ENCODE assay signal across 17 cellular contexts in the genomic region with DNA sequence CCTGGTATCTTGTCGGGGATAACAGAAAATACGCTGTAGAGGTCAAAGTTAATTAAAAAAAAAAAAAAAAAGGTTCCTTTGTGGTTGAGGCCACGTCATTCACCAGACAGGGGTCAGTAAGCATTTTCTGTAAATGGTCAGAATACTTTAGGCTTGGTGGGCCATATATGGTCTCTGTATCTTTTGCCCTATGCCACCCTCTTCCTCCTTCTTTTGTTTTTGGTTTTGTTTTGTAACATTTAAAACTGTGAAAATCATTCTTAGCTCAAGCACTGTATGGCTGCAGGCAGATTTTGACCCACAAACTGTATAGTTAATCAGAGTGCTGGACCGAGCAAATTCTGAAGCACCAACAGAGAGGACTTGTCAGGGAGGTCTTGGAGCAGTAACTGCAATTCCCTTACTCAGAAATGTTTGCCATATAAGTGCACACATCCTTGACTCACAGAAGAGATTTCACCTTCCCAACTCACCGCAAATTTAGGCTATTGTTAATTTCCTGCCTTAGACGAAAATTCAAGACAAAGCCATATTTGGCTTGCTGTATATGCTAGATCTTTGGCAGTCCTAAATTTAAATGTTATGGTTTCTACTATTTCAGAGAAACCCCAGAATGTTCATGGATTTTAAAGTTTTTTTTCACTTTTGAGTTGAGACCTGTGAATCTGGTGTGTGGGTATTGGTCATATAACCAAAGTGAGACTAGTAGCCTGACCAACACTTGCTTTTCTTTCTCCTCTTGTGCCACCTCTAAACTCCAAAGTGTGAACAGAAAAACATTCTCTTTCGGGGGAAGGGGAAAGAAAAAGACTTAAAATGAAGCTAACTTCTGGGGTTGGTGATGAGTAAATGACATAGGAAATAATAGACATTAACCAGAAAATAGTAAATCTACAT.
A peak's percentile ranks its signal among the peaks of the same experiment; 100 is the strongest.
DNase-seq lines count a peak whose midpoint lies in the region; ATAC-seq and TF ChIP-seq lines count a peak whose summit lies in the region.
"Had no signal": no experiment of that assay in that cellular context is flagged by ENCODE, and none has a peak within 500 bp of the region (broad histone marks: within the 10 kb centered on the region; RNA-seq: fewer than 3 reads in every experiment).

No MANE protein-coding gene starts in this region.

- H3K27me3 Mint-ChIP-seq in activated CD4-positive, alpha-beta T cell treated with anti-CD3 and anti-CD28 coated beads, Interleukin-2, amount 10 ng/mL, durations not matched to agents 24 days and 14 days, result no peaks in the 10 kb centered on the region
- no peaks in the 10 kb centered on the region for H3K27me3 Mint-ChIP-seq in GM23338 (ENCODE audit: insufficient read depth, low read depth, poor library complexity)
- no peaks in the 10 kb centered on the region for H3K27me3 Mint-ChIP-seq in activated CD4-positive, alpha-beta memory T cell treated with anti-CD3 and anti-CD28 coated beads, Interleukin-2, amount 10 ng/mL, durations not matched to agents 7 days and 5 days
- no peaks in the 10 kb centered on the region for H3K27me3 Mint-ChIP-seq in MCF 10A (ENCODE audit: insufficient read depth, unreplicated experiment)

- H4K20me1 ChIP-seq in GM23338 (replicated peaks; ENCODE audit: insufficient read depth), result no peaks in the 10 kb centered on the region

- TF ChIP-seq CTCF in GM23338 (conservative IDR thresholded peaks at IDR 0.05; ENCODE audit: low read depth in 2 of 2) (no peak), MCF 10A (IDR thresholded peaks at IDR 0.05; ENCODE audit: unreplicated experiment) (no peak), upper lobe of left lung (IDR thresholded peaks at IDR 0.05) (no peak), heart left ventricle (IDR thresholded peaks at IDR 0.05) (no peak)

- DNase-seq in activated CD4-positive, alpha-beta T cell treated with anti-CD3 and anti-CD28 coated beads, Interleukin-2, amount 10 ng/mL, durations not matched to agents 24 days and 14 days, result no peak
- no peak for DNase-seq in activated CD4-positive, alpha-beta T cell treated with anti-CD3 and anti-CD28 coated beads, Interleukin-2, amount 50 U/mL, for 4 hours
- DNase-seq in GM23338 (ENCODE audit: low spot score), result no peak
- no peak for DNase-seq in activated CD4-positive, alpha-beta memory T cell treated with anti-CD3 and anti-CD28 coated beads, Interleukin-2, amount 10 ng/mL, durations not matched to agents 7 days and 5 days
- DNase-seq in stimulated activated effector memory CD8-positive, alpha-beta T cell treated with anti-CD3 and anti-CD28 coated beads, Interleukin-12 subunit alpha, Interleukin-12 subunit beta, amount 100 ng/mL, for 72 hours (ENCODE audit: low spot score in 2 of 2), result no peak
- DNase-seq in MCF 10A (ENCODE audit: unreplicated experiment), result no peak
- DNase-seq in upper lobe of left lung, result no peak
- no peak for DNase-seq in heart left ventricle
- DNase-seq: activated T-cell treated with anti-CD3 and anti-CD28 coated beads, Interleukin-2, amount 50 U/mL, for 4 hours; effector memory CD4-positive, alpha-beta T cell; NCI-H1930; NCI-H82 had no signal

- no peak overlapping the region for H3K27ac ChIP-seq in GM23338 (ENCODE audit: low read depth)
- no peak overlapping the region for H3K27ac ChIP-seq in upper lobe of left lung
- no peak overlapping the region for H3K27ac ChIP-seq in heart left ventricle
- H3K27ac ChIP-seq: parathyroid adenoma, VCaP had no signal

- H3K9me2 ChIP-seq in GM23338 (ENCODE audit: insufficient read depth), result no peaks in the 10 kb centered on the region

- 70 to 79% methylated on average over 7 of the region's 7 CpGs for WGBS in upper lobe of left lung, 2 donors
- 77 to 84% (median 80%) methylated on average over 7 of the region's 7 CpGs for WGBS in heart left ventricle, 4 donors

- H3K4me1 Mint-ChIP-seq in activated CD4-positive, alpha-beta T cell treated with anti-CD3 and anti-CD28 coated beads, Interleukin-2, amount 10 ng/mL, durations not matched to agents 24 days and 14 days, result peaks cover 51% of the 10 kb centered on the region
- no peaks in the 10 kb centered on the region for H3K4me1 Mint-ChIP-seq in GM23338
- peaks cover 47% of the 10 kb centered on the region for H3K4me1 Mint-ChIP-seq in activated CD4-positive, alpha-beta memory T cell treated with anti-CD3 and anti-CD28 coated beads, Interleukin-2, amount 10 ng/mL, durations not matched to agents 7 days and 5 days
- H3K4me1 Mint-ChIP-seq in stimulated activated effector memory CD8-positive, alpha-beta T cell treated with anti-CD3 and anti-CD28 coated beads, Interleukin-12 subunit alpha, Interleukin-12 subunit beta, amount 100 ng/mL, for 72 hours, result peaks cover 56% of the 10 kb centered on the region
- H3K4me1 Mint-ChIP-seq in MCF 10A (ENCODE audit: insufficient read depth, unreplicated experiment), result peaks cover 12% of the 10 kb centered on the region
- H3K4me1 Mint-ChIP-seq: mesothelial cell of epicardium had no signal

- H3K9me3 Mint-ChIP-seq in activated CD4-positive, alpha-beta T cell treated with anti-CD3 and anti-CD28 coated beads, Interleukin-2, amount 10 ng/mL, durations not matched to agents 24 days and 14 days, result peaks cover 3% of the 10 kb centered on the region
- no peaks in the 10 kb centered on the region for H3K9me3 Mint-ChIP-seq in GM23338
- no peaks in the 10 kb centered on the region for H3K9me3 Mint-ChIP-seq in activated CD4-positive, alpha-beta memory T cell treated with anti-CD3 and anti-CD28 coated beads, Interleukin-2, amount 10 ng/mL, durations not matched to agents 7 days and 5 days
- H3K9me3 Mint-ChIP-seq in stimulated activated effector memory CD8-positive, alpha-beta T cell treated with anti-CD3 and anti-CD28 coated beads, Interleukin-12 subunit alpha, Interleukin-12 subunit beta, amount 100 ng/mL, for 72 hours, result no peaks in the 10 kb centered on the region
- no peaks in the 10 kb centered on the region for H3K9me3 Mint-ChIP-seq in MCF 10A (ENCODE audit: unreplicated experiment)
- H3K9me3 Mint-ChIP-seq: activated T-cell treated with anti-CD3 and anti-CD28 coated beads, Interleukin-2, amount 50 U/mL, for 4 hours; mesothelial cell of epicardium had no signal

- POLR2A ChIA-PET in activated CD4-positive, alpha-beta memory T cell treated with anti-CD3 and anti-CD28 coated beads, Interleukin-2, amount 10 ng/mL, durations not matched to agents 7 days and 5 days (lab: Charles Lee), result interaction anchor here (1.6 kb wide), 1 partner anchor 30 kb away, joined by 4 read pairs; no protein-coding TSS in a partner anchor
- POLR2A ChIA-PET in MCF 10A (lab: Yijun Ruan, JAX), result interaction anchor here (0.7 kb wide), 1 partner anchor 83 kb away, joined by 3 read pairs; no protein-coding TSS in a partner anchor

- H3K4me3 Mint-ChIP-seq in activated CD4-positive, alpha-beta T cell treated with anti-CD3 and anti-CD28 coated beads, Interleukin-2, amount 10 ng/mL, durations not matched to agents 24 days and 14 days, result no peak overlapping the region
- H3K4me3 Mint-ChIP-seq in GM23338 (no peak overlapping the region), MCF 10A (ENCODE audit: unreplicated experiment) (no peak overlapping the region)
- H3K4me3 Mint-ChIP-seq in activated CD4-positive, alpha-beta memory T cell treated with anti-CD3 and anti-CD28 coated beads, Interleukin-2, amount 10 ng/mL, durations not matched to agents 7 days and 5 days, result no peak overlapping the region
- H3K4me3 Mint-ChIP-seq in stimulated activated effector memory CD8-positive, alpha-beta T cell treated with anti-CD3 and anti-CD28 coated beads, Interleukin-12 subunit alpha, Interleukin-12 subunit beta, amount 100 ng/mL, for 72 hours, result peak overlapping the region; percentile 25
- H3K4me3 Mint-ChIP-seq: activated T-cell treated with anti-CD3 and anti-CD28 coated beads, Interleukin-2, amount 50 U/mL, for 4 hours; mesothelial cell of epicardium had no signal

- no peaks in the 10 kb centered on the region for H3K27me3 ChIP-seq in GM23338 (ENCODE audit: insufficient read depth)
- H3K27me3 ChIP-seq in upper lobe of left lung, result no peaks in the 10 kb centered on the region
- H3K27me3 ChIP-seq in heart left ventricle, result no peaks in the 10 kb centered on the region

- CTCF ChIA-PET in activated CD4-positive, alpha-beta memory T cell treated with anti-CD3 and anti-CD28 coated beads, Interleukin-2, amount 10 ng/mL, durations not matched to agents 7 days and 5 days (lab: Charles Lee), result interaction anchor here (0.7 kb wide), 1 partner anchor 67 kb away, joined by 3 read pairs; no protein-coding TSS in a partner anchor
- CTCF ChIA-PET in MCF 10A (lab: Yijun Ruan, JAX), result interaction anchor here (0.7 kb wide), 1 partner anchor 611 kb away, joined by 4 read pairs; no protein-coding TSS in a partner anchor

- H3K4me1 ChIP-seq in GM23338 (ENCODE audit: insufficient read depth) (no peaks in the 10 kb centered on the region), upper lobe of left lung (no peaks in the 10 kb centered on the region), heart left ventricle (peaks cover 0 to 8% (median 0%) of the 10 kb centered on the region in 12 donors)
- H3K4me1 ChIP-seq: parathyroid adenoma had no signal

- H3K9me3 ChIP-seq in upper lobe of left lung, result no peaks in the 10 kb centered on the region
- no peaks in the 10 kb centered on the region for H3K9me3 ChIP-seq in heart left ventricle
- H3K9me3 ChIP-seq: A549 had no signal

- H2AFZ ChIP-seq in GM23338, result no peak overlapping the region
- H2AFZ ChIP-seq: parathyroid adenoma had no signal

- peak overlapping the region; percentile 16 for H3K27ac Mint-ChIP-seq in activated CD4-positive, alpha-beta T cell treated with anti-CD3 and anti-CD28 coated beads, Interleukin-2, amount 10 ng/mL, durations not matched to agents 24 days and 14 days
- H3K27ac Mint-ChIP-seq in GM23338, result 0 out of 2 replicates have a peak overlapping the region, but pooled peaks have one; percentile 9
- H3K27ac Mint-ChIP-seq in activated CD4-positive, alpha-beta memory T cell treated with anti-CD3 and anti-CD28 coated beads, Interleukin-2, amount 10 ng/mL, durations not matched to agents 7 days and 5 days, result peak overlapping the region; percentile 17
- peak overlapping the region; percentile 33 for H3K27ac Mint-ChIP-seq in stimulated activated effector memory CD8-positive, alpha-beta T cell treated with anti-CD3 and anti-CD28 coated beads, Interleukin-12 subunit alpha, Interleukin-12 subunit beta, amount 100 ng/mL, for 72 hours
- no peak overlapping the region for H3K27ac Mint-ChIP-seq in MCF 10A (ENCODE audit: low read depth, unreplicated experiment)
- H3K27ac Mint-ChIP-seq: mesothelial cell of epicardium had no signal

- H3K36me3 Mint-ChIP-seq in activated CD4-positive, alpha-beta T cell treated with anti-CD3 and anti-CD28 coated beads, Interleukin-2, amount 10 ng/mL, durations not matched to agents 24 days and 14 days (ENCODE audit: low read depth), result peaks cover 37% of the 10 kb centered on the region
- H3K36me3 Mint-ChIP-seq in GM23338 (ENCODE audit: low read depth), result no peaks in the 10 kb centered on the region
- peaks cover 33% of the 10 kb centered on the region for H3K36me3 Mint-ChIP-seq in activated CD4-positive, alpha-beta memory T cell treated with anti-CD3 and anti-CD28 coated beads, Interleukin-2, amount 10 ng/mL, durations not matched to agents 7 days and 5 days (ENCODE audit: low read depth)
- peaks cover 7% of the 10 kb centered on the region for H3K36me3 Mint-ChIP-seq in stimulated activated effector memory CD8-positive, alpha-beta T cell treated with anti-CD3 and anti-CD28 coated beads, Interleukin-12 subunit alpha, Interleukin-12 subunit beta, amount 100 ng/mL, for 72 hours
- H3K36me3 Mint-ChIP-seq in MCF 10A (ENCODE audit: insufficient read depth, unreplicated experiment), result no peaks in the 10 kb centered on the region
- H3K36me3 Mint-ChIP-seq: mesothelial cell of epicardium had no signal

- BruUV-seq in MCF 10A (replicated peaks; lab: Mats Ljungman, UMichigan), result no TSS peak

- ATAC-seq in GM23338, result no peak
- ATAC-seq in stimulated activated effector memory CD8-positive, alpha-beta T cell treated with anti-CD3 and anti-CD28 coated beads, Interleukin-12 subunit alpha, Interleukin-12 subunit beta, amount 100 ng/mL, for 72 hours, result peak; percentile 79
- ATAC-seq in upper lobe of left lung (ENCODE audit: low FRiP score in 2 of 2), result no peak
- no peak for ATAC-seq in heart left ventricle
- ATAC-seq: A549, HCT116 had no signal

- no peaks in the 10 kb centered on the region for H3K79me2 ChIP-seq in GM23338 (replicated peaks; ENCODE audit: insufficient read depth)
- H3K79me2 ChIP-seq: parathyroid adenoma had no signal

- TF ChIP-seq EP300 in upper lobe of left lung (IDR thresholded peaks at IDR 0.05), result no peak

- intact Hi-C loops in activated CD4-positive, alpha-beta T cell treated with anti-CD3 and anti-CD28 coated beads, Interleukin-2, amount 10 ng/mL, durations not matched to agents 24 days and 14 days (cut with micrococcal nuclease), result no loop called here
- intact Hi-C loops in MCF 10A (cut with micrococcal nuclease), result no loop called here
- intact Hi-C loops in heart left ventricle (cut with DNase I), result no loop called here

- H3K4me2 ChIP-seq in GM23338, result no peak overlapping the region
- H3K4me2 ChIP-seq: A549 had no signal

- H3K36me3 ChIP-seq in GM23338 (ENCODE audit: insufficient read depth) (no peaks in the 10 kb centered on the region), upper lobe of left lung (no peaks in the 10 kb centered on the region), heart left ventricle (no peaks in the 10 kb centered on the region)

- TF ChIP-seq POLR2A in upper lobe of left lung (IDR thresholded peaks at IDR 0.05) (no peak), heart left ventricle (IDR thresholded peaks at IDR 0.05) (no peak)

- no peak overlapping the region for H3K4me3 ChIP-seq in GM23338
- no peak overlapping the region for H3K4me3 ChIP-seq in upper lobe of left lung
- H3K4me3 ChIP-seq in heart left ventricle, result no peak overlapping the region
- H3K4me3 ChIP-seq: A549 had no signal

- H3F3A ChIP-seq in GM23338 (replicated peaks; ENCODE audit: low read depth), result no peaks in the 10 kb centered on the region
